Comparison of ENCODE assay signal across 8 cellular contexts in the genomic region with DNA sequence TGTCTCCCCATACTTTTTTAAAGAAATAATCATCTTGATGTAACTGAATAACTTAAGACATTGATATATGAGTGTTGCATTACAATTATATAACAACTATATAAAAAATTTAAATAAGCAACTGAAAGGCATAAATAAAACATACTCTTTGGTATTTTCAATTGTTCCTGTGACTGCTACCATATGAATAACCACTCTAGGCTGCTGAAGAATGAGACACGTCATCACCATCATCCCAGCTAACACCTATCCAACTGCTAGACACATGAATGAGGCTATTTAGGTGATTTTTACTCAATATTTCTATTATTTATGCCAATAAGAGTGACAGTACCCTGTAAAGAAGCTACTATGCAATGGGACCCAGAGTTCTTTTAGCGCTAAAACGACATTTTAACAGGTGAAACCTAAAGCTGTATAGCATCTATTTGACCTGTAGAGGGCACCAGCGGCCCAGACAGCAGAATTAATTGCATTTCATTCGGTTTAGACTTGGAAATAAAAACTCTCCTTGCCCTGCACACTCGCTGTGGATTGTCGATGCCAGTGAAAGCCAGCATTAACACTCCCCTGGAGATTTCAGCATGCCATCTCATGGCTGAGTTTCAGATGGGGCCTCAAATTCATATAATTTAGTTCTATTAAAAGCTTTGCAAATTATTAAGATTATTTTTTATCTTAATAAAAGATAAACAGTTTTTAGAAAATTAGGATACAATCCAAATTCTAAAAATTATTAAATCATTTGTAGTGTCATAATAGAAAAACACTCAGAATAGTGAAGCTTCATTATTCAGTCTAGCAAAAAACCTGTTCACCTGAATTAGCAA.
DNase-seq lines count a peak whose midpoint lies in the region; ATAC-seq, FAIRE-seq and TF ChIP-seq lines count a peak whose summit lies in the region.

No MANE protein-coding gene starts in this region.

- CTCF ChIA-PET in H1 (lab: Charles Lee; ENCODE audit: partially characterized antibody) = interaction anchor here (0.6 to 4.2 kb wide), 62 partner anchors 10 to 935 kb away, joined by 3 to 31 read pairs (median 4); partner anchors contain the start of genes MAP2 and PTH2R

- H3K4me2 ChIP-seq in SU-DHL-6 (ENCODE audit: low read depth, low read length, poor library complexity, severe bottlenecking) (no peak overlapping the region), H1 (ENCODE audit: insufficient read depth in 1 of 2, low read depth in 2 of 2, low read length in 2 of 2) (no peak overlapping the region)

- H3K23ac ChIP-seq in H1 (ENCODE audit: insufficient read length) = no peak overlapping the region

- no peak overlapping the region for H3K4me3 Mint-ChIP-seq in type B pancreatic cell

- no peak for TF ChIP-seq POLR2A in H1 (IDR thresholded peaks at IDR 0.05; ENCODE audit: control extremely low read depth in 1 of 2, low read depth in 2 of 2, low read length in 2 of 2)

- no peak overlapping the region for H3K27ac Mint-ChIP-seq in type B pancreatic cell

- H3K14ac ChIP-seq in H1 (ENCODE audit: insufficient read length) = no peak overlapping the region

- peaks cover 5% of the 10 kb centered on the region for H3K27me3 Mint-ChIP-seq in type B pancreatic cell

- no peaks in the 10 kb centered on the region for H3K79me2 ChIP-seq in SU-DHL-6 (ENCODE audit: insufficient read depth, low read length)
- H3K79me2 ChIP-seq in H1 (ENCODE audit: control insufficient read depth in 1 of 2, insufficient read depth in 2 of 2, low read length in 2 of 2) = no peaks in the 10 kb centered on the region

- ATAC-seq in GM18867 (IDR thresholded peaks at IDR 0.05; ENCODE audit: unreplicated experiment) (peak; percentile 84), HG03025 (IDR thresholded peaks at IDR 0.05; ENCODE audit: low FRiP score, unreplicated experiment) (peak; percentile 87)

- TF ChIP-seq RAD21 in H1 (IDR thresholded peaks at IDR 0.05 in 1 of 2, conservative IDR thresholded peaks at IDR 0.05 in 1 of 2; ENCODE audit: low read depth in 2 of 2, low read length in 2 of 2) = peak; percentile 93 to 94

- H4K8ac ChIP-seq in H1 (ENCODE audit: extremely low read depth, insufficient read depth, low read length) = no peak overlapping the region

- H2AFZ ChIP-seq in SU-DHL-6 (ENCODE audit: low read depth, low read length, severe bottlenecking) (no peak overlapping the region), H1 (ENCODE audit: low read length) (no peak overlapping the region)

- H2BK120ac ChIP-seq in H1 (replicated peaks; ENCODE audit: low read depth, low read length) = no peak overlapping the region

- H3K36me3 ChIP-seq in SU-DHL-6 (ENCODE audit: low read length) = no peaks in the 10 kb centered on the region
- H3K36me3 ChIP-seq in H1 (ENCODE audit: control insufficient read depth in 2 of 4, insufficient read depth in 4 of 4, low read length in 3 of 4) = no peaks in the 10 kb centered on the region

- H3K4me1 ChIP-seq in H1 (replicated peaks in 1 of 4; ENCODE audit: control insufficient read depth in 3 of 4, insufficient read depth in 4 of 4, low read length in 3 of 4) = no peaks in the 10 kb centered on the region

- no peak for TF ChIP-seq EP300 in H1 (IDR thresholded peaks at IDR 0.05; ENCODE audit: borderline replicate concordance in 1 of 2, low read depth in 2 of 2, low read length in 2 of 2)

- no peaks in the 10 kb centered on the region for H3K9me3 ChIP-seq in SU-DHL-6 (ENCODE audit: insufficient read depth, low read length)
- no peaks in the 10 kb centered on the region for H3K9me3 ChIP-seq in H1 (ENCODE audit: insufficient read depth in 2 of 2, low read depth in 1 of 2, low read length in 1 of 2)

- no peaks in the 10 kb centered on the region for H3F3A ChIP-seq in SU-DHL-6 (ENCODE audit: insufficient read depth)

- no peak overlapping the region for H2BK15ac ChIP-seq in H1 (ENCODE audit: low read length)

- WGBS in H1 (ENCODE audit: extremely low coverage in 1 of 2, insufficient coverage in 1 of 2, insufficient read length in 1 of 2, insufficient replicate concordance in 2 of 2, low coverage in 1 of 2, low lambda C conversion rate in 2 of 2, missing lambda C conversion rate in 1 of 2), 2 experiments = 15% methylated on average over 7 of the region's 7 CpGs; no CpG with 5 or more reads in 1 of the 2 experiments

- DNase-seq in NCI-H146 treated with DMSO at 0.1 percent for 48 hours (lab: John Stamatoyannopoulos, UW; ENCODE audit: unreplicated experiment) = peak; percentile 49
- peak in 1 of 2 experiments; percentile 61 for DNase-seq in H1 (ENCODE audit: low read depth in 1 of 2, low spot score in 2 of 2)
- peak; percentile 50 for DNase-seq in midbrain (lab: John Stamatoyannopoulos, UW)
- DNase-seq in type B pancreatic cell (ENCODE audit: extremely low spot score, unreplicated experiment) = no peak

- H3K23me2 ChIP-seq in H1 (ENCODE audit: low read depth, low read length) = no peaks in the 10 kb centered on the region

- no peak overlapping the region for H3K4ac ChIP-seq in H1 (replicated peaks; ENCODE audit: insufficient read length, low read depth, low read length)

- H2BK20ac ChIP-seq in H1 (ENCODE audit: low read length) = no peak overlapping the region

- H2AK5ac ChIP-seq in H1 (ENCODE audit: low read depth, low read length) = no peak overlapping the region

- no peaks in the 10 kb centered on the region for H3K9me3 Mint-ChIP-seq in type B pancreatic cell

- TF ChIP-seq CTCF in C4-2B (conservative IDR thresholded peaks at IDR 0.05) (peak; percentile 92), SU-DHL-6 (IDR thresholded peaks at IDR 0.05; ENCODE audit: insufficient read depth, low read length, poor library complexity, severe bottlenecking) (peak; percentile 64), H1 (IDR thresholded peaks at IDR 0.05; ENCODE audit: control extremely low read depth in 1 of 3, insufficient read depth in 1 of 3, low read depth in 1 of 3, low read length in 3 of 3) (peak in 2 of 3 experiments; percentile 81 to 83; a peak in 3 of 4 replicates), type B pancreatic cell (conservative IDR thresholded peaks at IDR 0.05) (peak; percentile 95)

- H3K27ac ChIP-seq in C4-2B = no peak overlapping the region
- no peak overlapping the region for H3K27ac ChIP-seq in SU-DHL-6 (ENCODE audit: low read depth, low read length)
- no peak overlapping the region for H3K27ac ChIP-seq in H1 (ENCODE audit: low read depth, low read length)

- H3K27me3 ChIP-seq in SU-DHL-6 (ENCODE audit: low read length) = no peaks in the 10 kb centered on the region
- H3K27me3 ChIP-seq in H1 (replicated peaks in 1 of 4; ENCODE audit: control insufficient read depth in 3 of 4, extremely low read depth in 1 of 4, insufficient read depth in 3 of 4, low read length in 3 of 4) = no peaks in the 10 kb centered on the region

- H3K9me2 ChIP-seq in SU-DHL-6 (replicated peaks; ENCODE audit: insufficient read depth, low read length) = no peaks in the 10 kb centered on the region

- H3K4me3 ChIP-seq in SU-DHL-6 (ENCODE audit: insufficient read depth, low read length, poor library complexity, severe bottlenecking) (no peak overlapping the region), H1 (ENCODE audit: extremely low read depth in 1 of 4, insufficient read depth in 2 of 4, low read depth in 3 of 4, low read length in 4 of 4) (no peak overlapping the region)

- no peak overlapping the region for H3K56ac ChIP-seq in H1 (replicated peaks; ENCODE audit: insufficient read length, low read depth, low read length)

- H2BK12ac ChIP-seq in H1 (ENCODE audit: low read depth, low read length) = no peak overlapping the region

- FAIRE-seq in H1 (lab: Jason Lieb, UNC) = peak; percentile 84

- H4K91ac ChIP-seq in H1 (replicated peaks; ENCODE audit: insufficient read length, low read length) = no peak overlapping the region

- no peaks in the 10 kb centered on the region for H3K79me1 ChIP-seq in H1 (ENCODE audit: low read depth, low read length)

- no peak overlapping the region for H3K18ac ChIP-seq in H1 (ENCODE audit: extremely low read depth, low read length)

- POLR2A ChIA-PET in H1 (lab: Charles Lee; ENCODE audit: partially characterized antibody) = no interaction called here

- no peak overlapping the region for H2BK5ac ChIP-seq in H1 (ENCODE audit: low read depth, low read length)

- H3K36me3 Mint-ChIP-seq in type B pancreatic cell = no peaks in the 10 kb centered on the region

- no peak overlapping the region for H4K5ac ChIP-seq in H1 (ENCODE audit: insufficient read length, low read depth, low read length)

- no peaks in the 10 kb centered on the region for H4K20me1 ChIP-seq in SU-DHL-6 (ENCODE audit: low read depth, low read length)
- H4K20me1 ChIP-seq in H1 (replicated peaks in 1 of 2; ENCODE audit: control insufficient read depth in 1 of 2, insufficient read depth in 2 of 2, low read length in 2 of 2) = no peaks in the 10 kb centered on the region

- no peaks in the 10 kb centered on the region for H3K4me1 Mint-ChIP-seq in type B pancreatic cell (ENCODE audit: unreplicated experiment)

- no peak overlapping the region for H3K9ac ChIP-seq in SU-DHL-6 (ENCODE audit: low read length)
- H3K9ac ChIP-seq in H1 (replicated peaks in 1 of 4; ENCODE audit: extremely low read depth in 1 of 4, low read depth in 3 of 4, low read length in 3 of 4) = no peak overlapping the region

TF ChIP-seq in H1, 55 proteins besides CTCF, POLR2A, EP300 and RAD21 (continues in another document):
- TF ChIP-seq PHF8 (conservative IDR thresholded peaks at IDR 0.05; ENCODE audit: low read depth, low read length) (no peak), CHD1 (IDR thresholded peaks at IDR 0.05; ENCODE audit: low read depth, low read length) (no peak), SIN3A (conservative IDR thresholded peaks at IDR 0.05 in 1 of 2, IDR thresholded peaks at IDR 0.05 in 1 of 2; ENCODE audit: low read depth in 1 of 2, low read length in 2 of 2) (no peak), SAP30 (IDR thresholded peaks at IDR 0.05; ENCODE audit: insufficient read depth, insufficient replicate concordance, low read length) (no peak), FOSL1 (IDR thresholded peaks at IDR 0.05; ENCODE audit: insufficient read depth, low read depth, low read length) (no peak), CEBPB (IDR thresholded peaks at IDR 0.05; ENCODE audit: low read depth, low read length) (no peak), CBX5 (IDR thresholded peaks at IDR 0.05; ENCODE audit: low read depth, low read length) (no peak), POU5F1 (IDR thresholded peaks at IDR 0.05; ENCODE audit: low read depth, low read length) (no peak)
